8 cellular contexts compared by ENCODE assay signal in genomic region chr16:4624015-4624826, GRCh38. TPM values are rescaled to one million over a fixed set of nuclear protein-coding genes. Genes with fewer than 3 reads are reported as not detected.
DNase-seq lines count a peak whose midpoint lies in the region; ATAC-seq, FAIRE-seq and TF ChIP-seq lines count a peak whose summit lies in the region.

Gene MGRN1, plus strand, starts transcription at chr16:4624826. Its CDS starts 135 bp downstream, at chr16:4624961.

- no peaks in the 10 kb centered on the region for H4K20me1 ChIP-seq in mammary epithelial cell (ENCODE audit: insufficient read depth, low read length)

- TF ChIP-seq CTCF in AG04450 (IDR thresholded peaks at IDR 0.05; ENCODE audit: low read depth, low read length), result peak; percentile 96
- TF ChIP-seq CTCF in WI38 (IDR thresholded peaks at IDR 0.05; ENCODE audit: low read depth, low read length), result peak; percentile 90
- peak; percentile 97 to 99 for TF ChIP-seq CTCF in mammary epithelial cell (conservative IDR thresholded peaks at IDR 0.05 in 1 of 2, IDR thresholded peaks at IDR 0.05 in 1 of 2; ENCODE audit: extremely low read depth in 1 of 2, insufficient read depth in 1 of 2, low read depth in 1 of 2, low read length in 2 of 2)

- peaks cover 41% of the 10 kb centered on the region for H3K79me2 ChIP-seq in mammary epithelial cell (ENCODE audit: insufficient read depth, low read length)

- H2AFZ ChIP-seq in mammary epithelial cell (ENCODE audit: low read depth, low read length), result peak within 1 kb of the TSS; percentile 91

- H3K27ac ChIP-seq in AG04450 (ENCODE audit: low read depth, low read length) (peak within 1 kb of the TSS; percentile 91), mammary epithelial cell (ENCODE audit: insufficient read depth, low read depth, low read length) (peak within 1 kb of the TSS; percentile 78), small intestine (ENCODE audit: low read depth in 1 of 2, low read length in 1 of 2) (peak within 1 kb of the TSS; percentile 95 to 100)

- BruUV-seq in mammary epithelial cell (replicated peaks; lab: Mats Ljungman, UMichigan), result no TSS peak

- H3K27me3 ChIP-seq in AG04450 (ENCODE audit: control insufficient read depth, insufficient read depth, low read length) (no peaks in the 10 kb centered on the region), mammary epithelial cell (ENCODE audit: insufficient read depth, low read length) (no peaks in the 10 kb centered on the region), small intestine (ENCODE audit: control insufficient read depth in 2 of 2, insufficient read depth in 2 of 2, low read length in 2 of 2) (no peaks in the 10 kb centered on the region)

- ATAC-seq in GM18868 (IDR thresholded peaks at IDR 0.05; ENCODE audit: unreplicated experiment) (peak; percentile 70), HG03139 (IDR thresholded peaks at IDR 0.05; ENCODE audit: unreplicated experiment) (peak; percentile 67)

- 14% methylated on average over 16 of the region's 42 CpGs for WGBS in mammary epithelial cell (ENCODE audit: low coverage, missing lambda C conversion rate)
- 6 to 8% (median 7%) methylated on average over 41 to 42 of the region's 42 CpGs for WGBS in small intestine, 3 donors

- peak within 1 kb of the TSS; percentile 62 for H3K4me3 ChIP-seq in AG04450 (ENCODE audit: low read depth, low read length)
- H3K4me3 ChIP-seq in WI38 (ENCODE audit: low read depth, low read length), result peak within 1 kb of the TSS; percentile 88
- peak within 1 kb of the TSS; percentile 78 to 96 (median 87) for H3K4me3 ChIP-seq in mammary epithelial cell (replicated peaks in 1 of 3; ENCODE audit: insufficient read depth in 1 of 3, low read depth in 2 of 3, low read length in 3 of 3)
- peak within 1 kb of the TSS; percentile 97 to 99 for H3K4me3 ChIP-seq in small intestine (ENCODE audit: low read depth in 1 of 2, low read length in 2 of 2)

- intact Hi-C loops in mammary epithelial cell (cut with micrococcal nuclease), result loop anchor here (1.0 kb wide), 1 partner anchor 118 kb away; no protein-coding TSS in a partner anchor

- no peaks in the 10 kb centered on the region for H3K9me3 ChIP-seq in AG04450 (ENCODE audit: control insufficient read depth, insufficient read depth, low read length)
- no peaks in the 10 kb centered on the region for H3K9me3 ChIP-seq in mammary epithelial cell (replicated peaks; ENCODE audit: insufficient read depth, low read length)
- H3K9me3 ChIP-seq in small intestine (ENCODE audit: control insufficient read depth, low read depth), result no peaks in the 10 kb centered on the region

- CTCF ChIA-PET in AG04450 (lab: Charles Lee) (interaction anchor here (0.6 to 1.9 kb wide), 15 partner anchors 9 to 162 kb away, joined by 3 to 26 read pairs (median 3); no protein-coding TSS in a partner anchor), mammary epithelial cell (lab: Charles Lee; ENCODE audit: low non-redundant PET) (interaction anchor here (0.6 to 0.7 kb wide), 7 partner anchors 8 to 334 kb away, joined by 3 to 7 read pairs (median 4); partner anchors contain the start of gene SEC14L5)

- DNase-seq in AG04450 (ENCODE audit: low read depth, low spot score), result peak; percentile 96
- peak; percentile 93 for DNase-seq in NCI-H2196 treated with DMSO at 0.1 percent for 48 hours (lab: John Stamatoyannopoulos, UW; ENCODE audit: unreplicated experiment)
- DNase-seq in mammary epithelial cell, result peak; percentile 96
- DNase-seq in iPS-NIHi11 (ENCODE audit: low spot score), result peak; percentile 95
- peak; percentile 96 for DNase-seq in small intestine

- H3K4me2 ChIP-seq in mammary epithelial cell (ENCODE audit: insufficient read depth, low read depth, low read length), result peak within 1 kb of the TSS; percentile 82

- no peak for FAIRE-seq in small intestine (lab: Jason Lieb, UNC)

- in situ Hi-C loops in mammary epithelial cell (cut with MboI; ENCODE audit: low sequenced_read_pairs in 2 of 2), result no loop called here

- dilution Hi-C loops in mammary epithelial cell (cut with HindIII; ENCODE audit: low sequenced_read_pairs), result no loop called here

- H3K4me1 ChIP-seq in mammary epithelial cell (ENCODE audit: insufficient read depth, low read length) (peaks cover 14% of the 10 kb centered on the region), small intestine (ENCODE audit: control insufficient read depth in 2 of 2, insufficient read depth in 1 of 2, low read depth in 1 of 2, low read length in 1 of 2) (peaks cover 6 to 7% of the 10 kb centered on the region in 2 donors)

- POLR2A ChIA-PET in AG04450 (lab: Yijun Ruan, JAX), result interaction anchor here (0.9 kb wide), 1 partner anchor 8 kb away, joined by 3 read pairs; no protein-coding TSS in a partner anchor

- peak within 1 kb of the TSS; percentile 88 for H3K9ac ChIP-seq in mammary epithelial cell (ENCODE audit: insufficient read depth, low read length)

- no peaks in the 10 kb centered on the region for H3K36me3 ChIP-seq in mammary epithelial cell (ENCODE audit: insufficient read depth, low read length)
- H3K36me3 ChIP-seq in small intestine (ENCODE audit: control insufficient read depth in 2 of 2, insufficient read depth in 2 of 2, low read length in 2 of 2), result no peaks in the 10 kb centered on the region

RNA-seq across cellular contexts. Expression of gene MGRN1, which starts in this region (rescaled TPM):
- 3.4 and 8.6 TPM in 2 replicates for polyA plus RNA-seq in AG04450 (2011; rRNA removed)
- polyA minus RNA-seq in AG04450 (2011; rRNA and poly(A)+ RNA removed), result 11.3 and 18.2 TPM in 2 replicates
- total RNA-seq in mammary epithelial cell, result 10 to 100 TPM; 34.2 to 64.8 TPM
- 8.2 TPM for polyA plus RNA-seq in mammary epithelial cell
- polyA minus RNA-seq in mammary epithelial cell, result 27.9 TPM
- 10 to 100 TPM; 21.1 to 25.6 (median 25.5) TPM for polyA plus RNA-seq in small intestine

Comparison
In these comparisons a context has a peak if more than half of its experiments do, and no peak if none do; other contexts are left out.
1. Peak in every context shown above with its lines: DNase-seq, ATAC-seq, H3K4me3 ChIP-seq and H3K27ac ChIP-seq.